ENCODE assay signal across 23 cellular contexts in the genomic region with DNA sequence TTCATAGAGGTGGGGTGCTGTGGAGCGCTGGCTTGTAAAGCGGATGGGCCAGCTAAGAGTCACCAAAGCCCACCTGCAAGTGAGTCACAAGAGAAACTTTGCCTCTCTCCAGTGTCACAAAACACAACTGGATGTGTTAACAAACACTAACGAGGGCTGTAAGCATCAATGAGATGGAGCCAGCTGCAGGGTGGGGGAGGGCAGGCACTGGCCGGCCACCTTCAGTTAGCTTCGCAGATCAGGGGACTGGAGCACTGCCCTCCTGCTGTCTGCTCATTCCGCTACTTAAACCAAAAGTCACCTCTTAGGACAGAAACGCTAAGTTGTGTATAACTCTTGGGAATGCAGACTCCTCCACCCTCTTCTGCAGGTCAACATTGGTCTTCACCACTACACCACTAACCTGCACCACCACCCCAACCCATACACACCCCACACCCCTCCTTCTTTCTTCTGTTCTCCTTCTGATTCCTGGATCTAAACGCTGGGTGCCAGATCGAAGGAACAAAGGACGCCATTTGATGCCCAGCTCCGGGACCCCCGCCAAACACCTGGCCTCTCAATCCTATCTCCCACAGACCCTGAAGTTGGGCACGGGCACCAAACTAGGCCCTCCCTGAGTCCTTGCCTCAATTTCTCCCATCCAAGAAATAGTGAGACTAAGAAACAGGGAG. TPM values are rescaled to one million over a fixed set of nuclear protein-coding genes. Genes with fewer than 3 reads are reported as not detected.
DNase-seq lines count a peak whose midpoint lies in the region; ATAC-seq, FAIRE-seq and TF ChIP-seq lines count a peak whose summit lies in the region.
"Had no signal": no experiment of that assay in that cellular context is flagged by ENCODE, and none has a peak within 500 bp of the region (broad histone marks: within the 10 kb centered on the region; RNA-seq: fewer than 3 reads in every experiment).

No MANE protein-coding gene starts in this region.

- H3K4me3 Mint-ChIP-seq in nephron = peak overlapping the region; percentile 76 to 84 (median 81)
- H3K4me3 Mint-ChIP-seq in activated CD4-positive, alpha-beta memory T cell treated with anti-CD3 and anti-CD28 coated beads for 36 hours = no peak overlapping the region
- H3K4me3 Mint-ChIP-seq: activated CD8-positive, alpha-beta T cell treated with anti-CD3 and anti-CD28 coated beads, Interleukin-2, amount 10 ng/mL, durations not matched to agents 7 days and 5 days; activated naive CD8-positive, alpha-beta T cell treated with anti-CD3 and anti-CD28 coated beads for 36 hours had no signal

- no peaks in the 10 kb centered on the region for H3K36me3 ChIP-seq in heart right ventricle
- no peaks in the 10 kb centered on the region for H3K36me3 ChIP-seq in H1 (ENCODE audit: control insufficient read depth in 2 of 4, insufficient read depth in 4 of 4, low read length in 3 of 4)
- H3K36me3 ChIP-seq: left ventricle myocardium inferior had no signal

- intact Hi-C loops in cardiac septum (cut with DNase I) = no loop called here
- intact Hi-C loops in heart right ventricle (cut with DNase I) = no loop called here
- intact Hi-C loops in activated CD4-positive, alpha-beta memory T cell treated with anti-CD3 and anti-CD28 coated beads for 36 hours (cut with micrococcal nuclease) = no loop called here

- WGBS in heart right ventricle, 2 donors = 76 to 81% methylated on average over 13 of the region's 13 CpGs
- 81% methylated on average over 13 of the region's 13 CpGs; no CpG with 5 or more reads in 1 of the 2 experiments for WGBS in H1 (ENCODE audit: extremely low coverage in 1 of 2, insufficient coverage in 1 of 2, insufficient read length in 1 of 2, insufficient replicate concordance in 2 of 2, low coverage in 1 of 2, low lambda C conversion rate in 2 of 2, missing lambda C conversion rate in 1 of 2), 2 experiments

- H3K27me3 ChIP-seq in heart right ventricle = peaks cover 0 to 38% (median 26%) of the 10 kb centered on the region in 7 donors
- peaks cover 0 to 12% (median 7%) of the 10 kb centered on the region in 4 experiments; a peak in 5 of 7 replicates for H3K27me3 ChIP-seq in H1 (replicated peaks in 1 of 4; ENCODE audit: control insufficient read depth in 3 of 4, extremely low read depth in 1 of 4, insufficient read depth in 3 of 4, low read length in 3 of 4)

- H3K79me1 ChIP-seq in H1 (ENCODE audit: low read depth, low read length) = no peaks in the 10 kb centered on the region; the same call in 1 of the 2 replicates

- H3K14ac ChIP-seq in H1 (ENCODE audit: insufficient read length) = no peak overlapping the region

- no peak for TF ChIP-seq POLR2A in H1 (IDR thresholded peaks at IDR 0.05; ENCODE audit: control extremely low read depth in 1 of 2, low read depth in 2 of 2, low read length in 2 of 2)

- TF ChIP-seq RAD21 in H1 (IDR thresholded peaks at IDR 0.05 in 1 of 2, conservative IDR thresholded peaks at IDR 0.05 in 1 of 2; ENCODE audit: low read depth in 2 of 2, low read length in 2 of 2) = no peak

- TF ChIP-seq CTCF in heart right ventricle (IDR thresholded peaks at IDR 0.05) = no peak
- no peak for TF ChIP-seq CTCF in H1 (IDR thresholded peaks at IDR 0.05; ENCODE audit: control extremely low read depth in 1 of 3, insufficient read depth in 1 of 3, low read depth in 1 of 3, low read length in 3 of 3)
- no peak for TF ChIP-seq CTCF in nephron (IDR thresholded peaks at IDR 0.05; ENCODE audit: unreplicated experiment in 3 of 3)

- no peak overlapping the region for H2BK15ac ChIP-seq in H1 (ENCODE audit: low read length)

- no peak for FAIRE-seq in H1 (lab: Jason Lieb, UNC)
- FAIRE-seq: GM12892 had no signal

- H3K4me2 ChIP-seq in H1 (ENCODE audit: insufficient read depth in 1 of 2, low read depth in 2 of 2, low read length in 2 of 2) = peak overlapping the region in 1 of 2 experiments; percentile 20; a peak in 1 of 4 replicates

- no peak overlapping the region for H3K18ac ChIP-seq in H1 (ENCODE audit: extremely low read depth, low read length)

- peak overlapping the region in 1 of 10 donors; percentile 43 for H3K4me3 ChIP-seq in heart right ventricle
- no peak overlapping the region for H3K4me3 ChIP-seq in H1 (ENCODE audit: extremely low read depth in 1 of 4, insufficient read depth in 2 of 4, low read depth in 3 of 4, low read length in 4 of 4)
- H3K4me3 ChIP-seq: body of pancreas, left ventricle myocardium inferior had no signal

- no peak overlapping the region for H4K8ac ChIP-seq in H1 (ENCODE audit: extremely low read depth, insufficient read depth, low read length)

- H3K36me3 Mint-ChIP-seq in nephron (ENCODE audit: low read depth) = no peaks in the 10 kb centered on the region
- H3K36me3 Mint-ChIP-seq in activated CD4-positive, alpha-beta memory T cell treated with anti-CD3 and anti-CD28 coated beads for 36 hours = no peaks in the 10 kb centered on the region
- H3K36me3 Mint-ChIP-seq: activated naive CD8-positive, alpha-beta T cell treated with anti-CD3 and anti-CD28 coated beads for 36 hours had no signal

- H3K27ac ChIP-seq in heart right ventricle (peak overlapping the region in 1 of 10 donors; percentile 36), H1 (ENCODE audit: low read depth, low read length) (no peak overlapping the region)
- H3K27ac ChIP-seq: body of pancreas, C4-2B, left ventricle myocardium inferior, parathyroid adenoma had no signal

- H4K5ac ChIP-seq in H1 (ENCODE audit: insufficient read length, low read depth, low read length) = no peak overlapping the region

- peak; percentile 54 for DNase-seq in cardiac septum (ENCODE audit: low spot score)
- no peak for DNase-seq in heart right ventricle
- no peak for DNase-seq in H1 (ENCODE audit: low read depth in 1 of 2, low spot score in 2 of 2)
- no peak for DNase-seq in activated CD4-positive, alpha-beta memory T cell treated with anti-CD3 and anti-CD28 coated beads for 36 hours
- DNase-seq in activated CD4-positive, alpha-beta T cell treated with anti-CD3 and anti-CD28 coated beads for 4 hours = no peak
- no peak for DNase-seq in NCI-H510A treated with DMSO at 0.1 percent for 48 hours (lab: John Stamatoyannopoulos, UW)
- DNase-seq: activated CD8-positive, alpha-beta T cell treated with anti-CD3 and anti-CD28 coated beads, Interleukin-2, amount 10 ng/mL, durations not matched to agents 7 days and 5 days; activated naive CD8-positive, alpha-beta T cell treated with anti-CD3 and anti-CD28 coated beads for 36 hours; body of pancreas; DMS 273 treated with DMSO at 0.1 percent for 48 hours; left ventricle myocardium inferior; NCI-H1436; NK-92 treated with Interleukin-12 subunit alpha and Interleukin-12 subunit beta, amount 100 ng/mL, for 24 hours; Right ventricle myocardium superior; stimulated activated CD4-positive, alpha-beta T cell treated with anti-CD3 and anti-CD28 coated beads, Interleukin-4, amount 100 ng/mL, for 24 hours had no signal

- H3K4me1 ChIP-seq in heart right ventricle (peaks cover 0 to 35% (median 12%) of the 10 kb centered on the region in 9 donors), H1 (replicated peaks in 1 of 4; ENCODE audit: control insufficient read depth in 3 of 4, insufficient read depth in 4 of 4, low read length in 3 of 4) (peaks cover 9 to 23% (median 14%) of the 10 kb centered on the region in 4 experiments)
- H3K4me1 ChIP-seq: parathyroid adenoma had no signal

- no peak overlapping the region for H2AK5ac ChIP-seq in H1 (ENCODE audit: low read depth, low read length)

- no peaks in the 10 kb centered on the region for H4K20me1 ChIP-seq in H1 (replicated peaks in 1 of 2; ENCODE audit: control insufficient read depth in 1 of 2, insufficient read depth in 2 of 2, low read length in 2 of 2)

- no peak for TF ChIP-seq EP300 in H1 (IDR thresholded peaks at IDR 0.05; ENCODE audit: borderline replicate concordance in 1 of 2, low read depth in 2 of 2, low read length in 2 of 2)

- H3K23me2 ChIP-seq in H1 (ENCODE audit: low read depth, low read length) = peaks cover 10% of the 10 kb centered on the region

- H2BK5ac ChIP-seq in H1 (ENCODE audit: low read depth, low read length) = no peak overlapping the region

- H3K9me3 ChIP-seq in heart right ventricle (no peaks in the 10 kb centered on the region), H1 (ENCODE audit: insufficient read depth in 2 of 2, low read depth in 1 of 2, low read length in 1 of 2) (no peaks in the 10 kb centered on the region)
- H3K9me3 ChIP-seq: body of pancreas, left ventricle myocardium inferior had no signal

- no peak overlapping the region for H2BK20ac ChIP-seq in H1 (ENCODE audit: low read length)

- no peak overlapping the region for H3K4ac ChIP-seq in H1 (replicated peaks; ENCODE audit: insufficient read length, low read depth, low read length)

- H3K4me1 Mint-ChIP-seq in nephron = peaks cover 62% of the 10 kb centered on the region
- peaks cover 4% of the 10 kb centered on the region for H3K4me1 Mint-ChIP-seq in activated CD4-positive, alpha-beta memory T cell treated with anti-CD3 and anti-CD28 coated beads for 36 hours (ENCODE audit: low read depth)

- CTCF ChIA-PET in H1 (lab: Charles Lee; ENCODE audit: partially characterized antibody) = interaction anchor here (0.7 to 6.9 kb wide), 4 partner anchors 10 to 138 kb away, joined by 3 to 62 read pairs (median 3); no protein-coding TSS in a partner anchor
- CTCF ChIA-PET in activated CD4-positive, alpha-beta memory T cell treated with anti-CD3 and anti-CD28 coated beads for 36 hours (lab: Charles Lee) = no interaction called here

- peak overlapping the region in 2 of 3 experiments; percentile 51 to 77 for H3K27ac Mint-ChIP-seq in nephron
- H3K27ac Mint-ChIP-seq in activated CD4-positive, alpha-beta memory T cell treated with anti-CD3 and anti-CD28 coated beads for 36 hours = no peak overlapping the region
- H3K27ac Mint-ChIP-seq: activated CD8-positive, alpha-beta T cell treated with anti-CD3 and anti-CD28 coated beads, Interleukin-2, amount 10 ng/mL, durations not matched to agents 7 days and 5 days; activated naive CD8-positive, alpha-beta T cell treated with anti-CD3 and anti-CD28 coated beads for 36 hours had no signal

- peak overlapping the region; percentile 63; the same call in 1 of the 2 replicates for H2BK12ac ChIP-seq in H1 (ENCODE audit: low read depth, low read length)

- no peak overlapping the region for H2AFZ ChIP-seq in H1 (ENCODE audit: low read length)
- H2AFZ ChIP-seq: parathyroid adenoma had no signal

- H4K91ac ChIP-seq in H1 (replicated peaks; ENCODE audit: insufficient read length, low read length) = no peak overlapping the region

- H3K27me3 Mint-ChIP-seq in nephron (ENCODE audit: low read depth) = peaks cover 17% of the 10 kb centered on the region
- H3K27me3 Mint-ChIP-seq in activated CD4-positive, alpha-beta memory T cell treated with anti-CD3 and anti-CD28 coated beads for 36 hours = peaks cover 25% of the 10 kb centered on the region

- no peaks in the 10 kb centered on the region for H3K9me3 Mint-ChIP-seq in nephron
- no peaks in the 10 kb centered on the region for H3K9me3 Mint-ChIP-seq in activated CD4-positive, alpha-beta memory T cell treated with anti-CD3 and anti-CD28 coated beads for 36 hours
- H3K9me3 Mint-ChIP-seq: activated naive CD8-positive, alpha-beta T cell treated with anti-CD3 and anti-CD28 coated beads for 36 hours had no signal

- POLR2A ChIA-PET in H1 (lab: Charles Lee; ENCODE audit: partially characterized antibody) = interaction anchor here (1.2 kb wide), 1 partner anchor 49 kb away, joined by 3 read pairs; no protein-coding TSS in a partner anchor
- POLR2A ChIA-PET in activated CD4-positive, alpha-beta memory T cell treated with anti-CD3 and anti-CD28 coated beads for 36 hours (lab: Charles Lee) = no interaction called here

- no peak overlapping the region for H3K56ac ChIP-seq in H1 (replicated peaks; ENCODE audit: insufficient read length, low read depth, low read length)

- no peak for ATAC-seq in heart right ventricle
- no peak for ATAC-seq in GM18907 (IDR thresholded peaks at IDR 0.05; ENCODE audit: unreplicated experiment)
- ATAC-seq: activated CD8-positive, alpha-beta T cell treated with anti-CD3 and anti-CD28 coated beads, Interleukin-2, amount 10 ng/mL, durations not matched to agents 7 days and 5 days; body of pancreas had no signal

- H3K23ac ChIP-seq in H1 (ENCODE audit: insufficient read length) = no peak overlapping the region

- no peaks in the 10 kb centered on the region for H3K79me2 ChIP-seq in H1 (ENCODE audit: control insufficient read depth in 1 of 2, insufficient read depth in 2 of 2, low read length in 2 of 2)
- H3K79me2 ChIP-seq: parathyroid adenoma had no signal

- no peak overlapping the region for H3K9ac ChIP-seq in H1 (replicated peaks in 1 of 4; ENCODE audit: extremely low read depth in 1 of 4, low read depth in 3 of 4, low read length in 3 of 4)
- H3K9ac ChIP-seq: parathyroid adenoma had no signal

- no peak overlapping the region for H2BK120ac ChIP-seq in H1 (replicated peaks; ENCODE audit: low read depth, low read length)

RNA-seq across cellular contexts. Expression of a gene that starts 2.1 kb away (rescaled TPM):
- total RNA-seq in cardiac septum = 0.38 TPM
- under 1 TPM in 9 of 10 donors, not detected in 1; 0.11 to 0.65 (median 0.32) TPM for total RNA-seq in heart right ventricle
- polyA plus RNA-seq in heart right ventricle = under 1 TPM in 1 of 2 donors, not detected in 1; 0.43 TPM
- total RNA-seq in H1 (2021; fragmentation: NEBNext Ultra II Directional; extraction: Animal tissue kit (Norgen Biotek cat#: 25700)) = 4.5 TPM in 2 replicates
- polyA plus RNA-seq in H1 (2011; rRNA removed) = 6.7 and 8.0 TPM in 2 replicates
- 6.0 TPM for polyA plus RNA-seq in H1 (2011; cell fraction: cytosol; rRNA removed)
- 4.2 TPM for polyA plus RNA-seq in H1 (2011; cell fraction: nucleus; rRNA removed)
- 2.0 to 4.1 TPM (median 3.4 TPM) in 4 replicates for polyA plus RNA-seq in H1 (2012, experiment 1 of 2)
- polyA plus RNA-seq in H1 (2012, experiment 2 of 2) = 3.3 TPM
- polyA plus RNA-seq in H1 (2013, experiment 1 of 2) = 3.5 TPM
- polyA plus RNA-seq in H1 (2013, experiment 2 of 2) = 3.5 TPM
- polyA minus RNA-seq in H1 (2011; rRNA and poly(A)+ RNA removed) = 2.7 and 5.4 TPM in 2 replicates
- polyA minus RNA-seq in H1 (2011; cell fraction: cytosol; rRNA and poly(A)+ RNA removed) = 3.7 TPM
- polyA minus RNA-seq in H1 (2011; cell fraction: nucleus; rRNA and poly(A)+ RNA removed) = 5.7 TPM
- not detected for total RNA-seq in activated CD4-positive, alpha-beta memory T cell treated with anti-CD3 and anti-CD28 coated beads for 36 hours
- total RNA-seq: activated CD8-positive, alpha-beta T cell treated with anti-CD3 and anti-CD28 coated beads, Interleukin-2, amount 10 ng/mL, durations not matched to agents 7 days and 5 days; activated naive CD8-positive, alpha-beta T cell treated with anti-CD3 and anti-CD28 coated beads for 36 hours; T-helper 1 cell treated with Interleukin-12 subunit alpha and Interleukin-12 subunit beta and Interleukin-4 antibody, amounts not matched to agents 30 ng/mL and 1 ng/mL, for 36 hours had no signal

RNA-seq across cellular contexts. Expression of a gene that starts 11.1 kb away (rescaled TPM):
- total RNA-seq in cardiac septum = 22.7 TPM
- 10 to 100 TPM; 10.7 to 25.7 (median 18.8) TPM for total RNA-seq in heart right ventricle
- polyA plus RNA-seq in heart right ventricle = 10 to 100 TPM in 1 of 2 donors, 1 to 10 TPM in 1; 1.2 to 11.5 TPM
- total RNA-seq in H1 (2021; fragmentation: NEBNext Ultra II Directional; extraction: Animal tissue kit (Norgen Biotek cat#: 25700)) = 0.23 and 0.28 TPM in 2 replicates
- polyA plus RNA-seq in H1 (2011; rRNA removed) = 0.16 and 0.20 TPM in 2 replicates
- polyA plus RNA-seq in H1 (2011; cell fraction: cytosol; rRNA removed) = 0.09 TPM
- 0.43 TPM for polyA plus RNA-seq in H1 (2011; cell fraction: nucleus; rRNA removed)
- 0.03 to 0.39 TPM (median 0.32 TPM) in 3 of 4 replicates, not detected in the other for polyA plus RNA-seq in H1 (2012, experiment 1 of 2)
- polyA plus RNA-seq in H1 (2012, experiment 2 of 2) = 0.17 TPM
- polyA plus RNA-seq in H1 (2013, experiment 1 of 2) = 0.12 TPM
- 0.11 TPM for polyA plus RNA-seq in H1 (2013, experiment 2 of 2)
- 0.06 and 0.10 TPM in 2 replicates for polyA minus RNA-seq in H1 (2011; rRNA and poly(A)+ RNA removed)
- not detected for polyA minus RNA-seq in H1 (2011; cell fraction: cytosol; rRNA and poly(A)+ RNA removed)
- polyA minus RNA-seq in H1 (2011; cell fraction: nucleus; rRNA and poly(A)+ RNA removed) = not detected
- not detected for total RNA-seq in activated CD4-positive, alpha-beta memory T cell treated with anti-CD3 and anti-CD28 coated beads for 36 hours
- total RNA-seq: activated CD8-positive, alpha-beta T cell treated with anti-CD3 and anti-CD28 coated beads, Interleukin-2, amount 10 ng/mL, durations not matched to agents 7 days and 5 days; activated naive CD8-positive, alpha-beta T cell treated with anti-CD3 and anti-CD28 coated beads for 36 hours; HT1080; subcutaneous adipose tissue; T-helper 1 cell treated with Interleukin-12 subunit alpha and Interleukin-12 subunit beta and Interleukin-4 antibody, amounts not matched to agents 30 ng/mL and 1 ng/mL, for 36 hours had no signal

RNA-seq across cellular contexts. Expression of a gene that starts 56.9 kb away (rescaled TPM):
- total RNA-seq in cardiac septum = 15.5 TPM
- total RNA-seq in heart right ventricle = 10 to 100 TPM; 12.4 to 21.3 (median 14.3) TPM
- 10 to 100 TPM; 12.6 to 14.1 TPM for polyA plus RNA-seq in heart right ventricle
- total RNA-seq in H1 (2021; fragmentation: NEBNext Ultra II Directional; extraction: Animal tissue kit (Norgen Biotek cat#: 25700)) = 158 and 170 TPM in 2 replicates
- 35.9 and 51.6 TPM in 2 replicates for polyA plus RNA-seq in H1 (2011; rRNA removed)
- polyA plus RNA-seq in H1 (2011; cell fraction: cytosol; rRNA removed) = 50.8 TPM
- 129 TPM for polyA plus RNA-seq in H1 (2011; cell fraction: nucleus; rRNA removed)
- 89.6 to 100 TPM (median 96.4 TPM) in 4 replicates for polyA plus RNA-seq in H1 (2012, experiment 1 of 2)
- polyA plus RNA-seq in H1 (2012, experiment 2 of 2) = 50.2 TPM
- 70.0 TPM for polyA plus RNA-seq in H1 (2013, experiment 1 of 2)
- 67.4 TPM for polyA plus RNA-seq in H1 (2013, experiment 2 of 2)
- polyA minus RNA-seq in H1 (2011; rRNA and poly(A)+ RNA removed) = 34.0 and 43.1 TPM in 2 replicates
- 51.7 TPM for polyA minus RNA-seq in H1 (2011; cell fraction: cytosol; rRNA and poly(A)+ RNA removed)
- 74.6 TPM for polyA minus RNA-seq in H1 (2011; cell fraction: nucleus; rRNA and poly(A)+ RNA removed)
- total RNA-seq in activated CD4-positive, alpha-beta memory T cell treated with anti-CD3 and anti-CD28 coated beads for 36 hours = 10 to 100 TPM; 91.3 to 95.0 TPM
